Comparison of ENCODE assay signal across 7 cellular contexts in genomic region chr18:69580107-69580506, GRCh38.
DNase-seq lines count a peak whose midpoint lies in the region; ATAC-seq and TF ChIP-seq lines count a peak whose summit lies in the region.

No MANE protein-coding gene starts in this region.

- no peaks in the 10 kb centered on the region for H3K9me3 ChIP-seq in heart left ventricle

- H3K4me1 ChIP-seq in heart left ventricle = no peaks in the 10 kb centered on the region

- ATAC-seq in GM18511 (IDR thresholded peaks at IDR 0.05; ENCODE audit: unreplicated experiment) (peak; percentile 88), GM21717 (IDR thresholded peaks at IDR 0.05; ENCODE audit: unreplicated experiment) (peak; percentile 89), heart left ventricle (no peak)

- H3K27me3 Mint-ChIP-seq in mesothelial cell of epicardium (ENCODE audit: low read depth) = no peaks in the 10 kb centered on the region

- no peaks in the 10 kb centered on the region for H3K36me3 Mint-ChIP-seq in mesothelial cell of epicardium

- H3K36me3 ChIP-seq in heart left ventricle = no peaks in the 10 kb centered on the region

- intact Hi-C loops in heart left ventricle (cut with DNase I) = no loop called here

- H3K9me3 Mint-ChIP-seq in mesothelial cell of epicardium = peaks cover 9% of the 10 kb centered on the region

- no peak overlapping the region for H3K4me3 ChIP-seq in heart left ventricle

- no peaks in the 10 kb centered on the region for H3K4me1 Mint-ChIP-seq in mesothelial cell of epicardium

- no peak overlapping the region for H3K27ac ChIP-seq in heart left ventricle

- whole genome bisulfite sequencing in heart left ventricle, 4 donors = 33 to 52% (median 42%) methylated on average over 3 of the region's 3 CpGs

- no peak for TF ChIP-seq POLR2A in heart left ventricle (IDR thresholded peaks at IDR 0.05)

- TF ChIP-seq CTCF in heart left ventricle (IDR thresholded peaks at IDR 0.05) = no peak
- no peak for TF ChIP-seq CTCF in mesothelial cell of epicardium (IDR thresholded peaks at IDR 0.05; ENCODE audit: unreplicated experiment)

- no peak overlapping the region for H3K4me3 Mint-ChIP-seq in mesothelial cell of epicardium

- H3K27ac Mint-ChIP-seq in mesothelial cell of epicardium = no peak overlapping the region

- DNase-seq in MV-4-11 (lab: John Stamatoyannopoulos, UW) = peak; percentile 84
- peak; percentile 4 for DNase-seq in hepatic stellate cell (ENCODE audit: low spot score)
- DNase-seq in NCI-H345 (lab: John Stamatoyannopoulos, UW) = no peak
- DNase-seq in heart left ventricle = no peak
- no peak for DNase-seq in mesothelial cell of epicardium (ENCODE audit: low spot score in 2 of 2, unreplicated experiment in 2 of 2)

- H3K27me3 ChIP-seq in heart left ventricle = no peaks in the 10 kb centered on the region

Comparison
In these comparisons a context has a peak if more than half of its experiments do, and no peak if none do; other contexts are left out.
1. ATAC-seq: peak in GM18511 (single experiment) and GM21717 (single experiment); none in heart left ventricle (0 of 4).
2. DNase-seq: peak in MV-4-11 (single experiment) and hepatic stellate cell (single experiment); none in NCI-H345 (single experiment), heart left ventricle (0 of 5) and mesothelial cell of epicardium (0 of 2).